9 cellular contexts compared by ENCODE assay signal in the genomic region with DNA sequence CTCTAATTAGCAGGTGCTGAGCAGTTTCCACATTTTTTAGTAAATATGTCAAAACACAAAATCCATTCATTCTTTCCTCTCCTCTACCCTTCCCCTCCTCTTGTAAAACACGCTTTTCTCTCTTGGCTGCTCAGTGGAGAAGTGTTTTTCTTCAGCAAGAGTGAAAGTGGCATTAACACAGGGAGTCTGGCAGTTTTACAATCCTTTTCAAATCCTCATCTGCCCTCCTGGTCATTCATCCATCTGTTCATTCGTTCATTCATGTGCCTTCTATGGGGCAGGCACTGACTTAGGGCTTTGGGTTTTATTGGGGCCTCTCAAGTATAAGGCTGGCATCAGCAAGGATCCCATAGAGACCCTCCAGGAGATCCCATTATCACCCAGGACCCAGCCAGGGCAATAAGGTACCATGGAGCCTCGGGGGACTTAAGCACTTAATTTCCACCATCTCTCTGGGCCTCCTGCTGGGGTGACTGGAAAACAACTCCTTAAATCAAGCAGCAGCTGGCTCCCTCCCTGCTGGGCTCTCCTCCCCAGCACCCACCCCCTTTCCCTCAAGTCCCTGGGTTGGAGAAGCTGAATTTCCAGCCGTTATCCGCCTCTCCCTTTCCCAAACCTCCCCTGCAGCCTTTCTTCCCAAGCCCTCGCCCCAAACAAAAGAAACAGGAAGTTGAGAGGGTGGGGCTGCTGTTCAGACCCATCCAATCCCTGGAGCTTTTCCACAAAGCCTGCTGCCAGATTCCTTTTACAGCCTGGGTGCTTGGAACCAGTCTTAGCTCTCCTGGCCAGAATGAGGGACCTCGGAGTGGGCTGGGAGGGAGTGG. TPM values are rescaled to one million over a fixed set of nuclear protein-coding genes. Genes with fewer than 3 reads are reported as not detected.
DNase-seq lines count a peak whose midpoint lies in the region; ATAC-seq and TF ChIP-seq lines count a peak whose summit lies in the region.
"Had no signal": no experiment of that assay in that cellular context is flagged by ENCODE, and none has a peak within 500 bp of the region (broad histone marks: within the 10 kb centered on the region; RNA-seq: fewer than 3 reads in every experiment).

No MANE protein-coding gene starts in this region.

- DNase-seq in HFFc6 (peak; percentile 37), PC-3 (peak; percentile 9), globus pallidus (ENCODE audit: low spot score) (peak; percentile 3), sigmoid colon (no peak), kidney tubule cell (ENCODE audit: low spot score) (no peak)
- no peak for DNase-seq in stimulated activated CD4-positive, alpha-beta T cell treated with anti-CD3 and anti-CD28 coated beads, Interleukin-4, amount 100 ng/mL, for 24 hours
- DNase-seq: naive B cell had no signal

- peak overlapping the region; percentile 92 for H3K27ac Mint-ChIP-seq in HFFc6
- H3K27ac Mint-ChIP-seq: naive B cell had no signal

- CTCF ChIA-PET in PC-3 (lab: Charles Lee): no interaction called here

- H3K27ac ChIP-seq in PC-3 (ENCODE audit: low read length) (no peak overlapping the region), sigmoid colon (peak overlapping the region in 3 of 4 donors; percentile 14 to 25 (median 24))

- no peak overlapping the region for H3K4me2 ChIP-seq in PC-3 (ENCODE audit: low read length)

- H3K4me1 Mint-ChIP-seq in HFFc6 (ENCODE audit: low read depth): peaks cover 86% of the 10 kb centered on the region
- H3K4me1 Mint-ChIP-seq: naive B cell had no signal

- no TSS peak for BruUV-seq in PC-3 (replicated peaks; lab: Mats Ljungman, UMichigan)

- POLR2A ChIA-PET in PC-3 (lab: Charles Lee; ENCODE audit: unreplicated experiment): no interaction called here

- peak overlapping the region; percentile 66 for H3K4me3 Mint-ChIP-seq in HFFc6

- no peak for TF ChIP-seq POLR2A in sigmoid colon (IDR thresholded peaks at IDR 0.05)

- no peaks in the 10 kb centered on the region for H3K9me2 ChIP-seq in PC-3 (replicated peaks; ENCODE audit: low read length)

- peaks cover 35% of the 10 kb centered on the region for H3K36me3 Mint-ChIP-seq in HFFc6 (ENCODE audit: low read depth)
- H3K36me3 Mint-ChIP-seq: naive B cell had no signal

- H4K20me1 ChIP-seq in PC-3 (ENCODE audit: low read length): no peaks in the 10 kb centered on the region

- intact Hi-C loops in PC-3 (cut with micrococcal nuclease) (no loop called here), sigmoid colon (cut with DNase I) (no loop called here)

- peak; percentile 43 for TF ChIP-seq CTCF in HFFc6 (IDR thresholded peaks at IDR 0.05)
- no peak for TF ChIP-seq CTCF in PC-3 (conservative IDR thresholded peaks at IDR 0.05; ENCODE audit: low read depth, low read length)
- no peak for TF ChIP-seq CTCF in sigmoid colon (IDR thresholded peaks at IDR 0.05)

- no peaks in the 10 kb centered on the region for H3K36me3 ChIP-seq in PC-3 (ENCODE audit: low read depth, low read length)
- no peaks in the 10 kb centered on the region for H3K36me3 ChIP-seq in sigmoid colon

- H3K27me3 Mint-ChIP-seq in HFFc6 (ENCODE audit: insufficient read depth): peaks cover 1% of the 10 kb centered on the region; the same call in 1 of the 2 replicates

- no peaks in the 10 kb centered on the region for H3K79me2 ChIP-seq in PC-3 (ENCODE audit: low read length)

- H3K4me1 ChIP-seq in PC-3 (ENCODE audit: insufficient read depth, low read length) (no peaks in the 10 kb centered on the region), sigmoid colon (peaks cover 0 to 17% (median 14%) of the 10 kb centered on the region in 4 donors)

- H3K9me3 Mint-ChIP-seq in HFFc6: no peaks in the 10 kb centered on the region

- H3K4me3 ChIP-seq in PC-3 (ENCODE audit: low read length) (no peak overlapping the region), sigmoid colon (no peak overlapping the region)

- ATAC-seq in PC-3: 0 out of 2 replicates have a peak, but pooled peaks have one; percentile 20
- no peak for ATAC-seq in HG03135 (IDR thresholded peaks at IDR 0.05; ENCODE audit: unreplicated experiment)
- ATAC-seq in HG03457 (IDR thresholded peaks at IDR 0.05; ENCODE audit: unreplicated experiment): no peak

- H2AFZ ChIP-seq in PC-3 (ENCODE audit: low read length): peak overlapping the region; percentile 58; the same call in 1 of the 2 replicates

- no peaks in the 10 kb centered on the region for H3K27me3 ChIP-seq in PC-3 (ENCODE audit: low read length)
- no peaks in the 10 kb centered on the region for H3K27me3 ChIP-seq in sigmoid colon

- H3K9me3 ChIP-seq in PC-3 (ENCODE audit: low read length) (no peaks in the 10 kb centered on the region), sigmoid colon (no peaks in the 10 kb centered on the region)

- 27 to 53% methylated on average over 7 of the region's 7 CpGs for WGBS in sigmoid colon, 2 donors

- H3F3A ChIP-seq in PC-3 (ENCODE audit: low read length, unreplicated experiment): no peaks in the 10 kb centered on the region

- no peak overlapping the region for H3K9ac ChIP-seq in PC-3 (ENCODE audit: low read length)

- TF ChIP-seq EP300 in sigmoid colon (IDR thresholded peaks at IDR 0.05): no peak

RNA-seq across cellular contexts. Expression of gene MARCHF4, which starts 32.6 kb away (rescaled TPM):
- total RNA-seq in HFFc6 (2021; fragmentation: NEBNext Ultra II Directional; extraction: Animal tissue kit (Norgen Biotek cat#: 25700)): 10 to 100 TPM; 44.9 to 70.3 (median 48.2) TPM
- total RNA-seq in PC-3 (2014; rRNA removed): 1.9 and 3.7 TPM in 2 replicates
- total RNA-seq in sigmoid colon: under 1 TPM in 2 of 4 donors, not detected in 2; under 0.01 to 0.14 TPM
- under 1 TPM in 1 of 3 donors, not detected in 2; 0.20 TPM for polyA plus RNA-seq in sigmoid colon

Comparison
In these comparisons a context has a peak if more than half of its experiments do, and no peak if none do; other contexts are left out.
1. DNase-seq: peak in HFFc6 (single experiment), PC-3 (single experiment) and globus pallidus (single experiment); none in sigmoid colon (single experiment), stimulated activated CD4-positive, alpha-beta T cell treated with anti-CD3 and anti-CD28 coated beads, Interleukin-4, amount 100 ng/mL, for 24 hours (single experiment) and kidney tubule cell (single experiment).